In the genomic region with DNA sequence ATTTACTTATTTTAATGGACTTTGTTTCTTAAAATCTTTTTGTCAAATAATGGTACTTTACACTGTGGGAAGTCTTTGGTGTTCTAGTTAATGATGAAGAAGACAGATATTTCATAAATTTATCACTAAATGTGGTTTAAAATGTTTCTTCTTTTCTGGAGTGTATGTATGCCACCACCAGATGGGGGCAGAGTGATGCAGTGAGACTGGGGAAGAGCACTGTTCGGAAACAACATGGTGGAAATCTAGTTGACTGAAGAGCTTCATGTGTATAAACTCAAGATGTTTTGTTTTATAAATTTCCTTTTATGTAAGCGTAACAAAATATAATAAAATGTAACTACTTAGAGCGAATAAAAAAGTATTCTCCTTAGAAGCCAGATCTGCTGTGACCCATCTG, we compare ENCODE assay signal across 11 cellular contexts.
DNase-seq lines count a peak whose midpoint lies in the region; ATAC-seq and TF ChIP-seq lines count a peak whose summit lies in the region.
"Had no signal": no experiment of that assay in that cellular context is flagged by ENCODE, and none has a peak within 500 bp of the region (broad histone marks: within the 10 kb centered on the region; RNA-seq: fewer than 3 reads in every experiment).

No MANE protein-coding gene starts in this region.

- no peak overlapping the region for H3K27ac Mint-ChIP-seq in neural crest cell (ENCODE audit: unreplicated experiment)
- H3K27ac Mint-ChIP-seq in activated T-cell treated with anti-CD3 and anti-CD28 coated beads, Interleukin-2, amount 50 U/mL, for 72 hours, result no peak overlapping the region
- H3K27ac Mint-ChIP-seq: activated naive CD8-positive, alpha-beta T cell; B cell had no signal

- DNase-seq in DMS53 (lab: John Stamatoyannopoulos, UW) (peak; percentile 54), DMS53 treated with DMSO at 0.1 percent for 48 hours (lab: John Stamatoyannopoulos, UW; ENCODE audit: unreplicated experiment) (no peak), NAMALWA (ENCODE audit: low spot score) (peak; percentile 43), astrocyte of the hippocampus (ENCODE audit: low read depth, low spot score) (peak; percentile 44), neural crest cell (ENCODE audit: low read depth, low spot score) (no peak)
- DNase-seq in activated T-cell treated with anti-CD3 and anti-CD28 coated beads, Interleukin-2, amount 50 U/mL, for 72 hours, result no peak
- no peak for DNase-seq in activated CD4-positive, alpha-beta T cell treated with anti-CD3 and anti-CD28 coated beads, Interleukin-2, amount 50 U/mL, for 4 hours
- no peak for DNase-seq in stimulated activated CD8-positive, alpha-beta memory T cell treated with anti-CD3 and anti-CD28 coated beads, Interleukin-4, amount 100 ng/mL, for 48 hours
- DNase-seq: psoas muscle had no signal

- peak; percentile 67 for TF ChIP-seq CTCF in neural crest cell (conservative IDR thresholded peaks at IDR 0.05)

- H3K4me3 Mint-ChIP-seq in neural crest cell, result no peak overlapping the region
- no peak overlapping the region for H3K4me3 Mint-ChIP-seq in activated T-cell treated with anti-CD3 and anti-CD28 coated beads, Interleukin-2, amount 50 U/mL, for 72 hours
- H3K4me3 Mint-ChIP-seq: activated naive CD8-positive, alpha-beta T cell; B cell had no signal

- ATAC-seq in activated T-cell treated with anti-CD3 and anti-CD28 coated beads, Interleukin-2, amount 50 U/mL, for 72 hours (replicated peaks in 1 of 2), result no peak
- ATAC-seq: psoas muscle had no signal

- H3K27me3 Mint-ChIP-seq in neural crest cell (ENCODE audit: low read depth), result no peaks in the 10 kb centered on the region
- no peaks in the 10 kb centered on the region for H3K27me3 Mint-ChIP-seq in activated T-cell treated with anti-CD3 and anti-CD28 coated beads, Interleukin-2, amount 50 U/mL, for 72 hours (ENCODE audit: low read depth)
- H3K27me3 Mint-ChIP-seq: B cell had no signal

- H3K4me1 Mint-ChIP-seq in neural crest cell, result no peaks in the 10 kb centered on the region
- no peaks in the 10 kb centered on the region for H3K4me1 Mint-ChIP-seq in activated T-cell treated with anti-CD3 and anti-CD28 coated beads, Interleukin-2, amount 50 U/mL, for 72 hours (ENCODE audit: low read depth)
- H3K4me1 Mint-ChIP-seq: B cell had no signal

- H3K36me3 Mint-ChIP-seq in neural crest cell (ENCODE audit: low read depth), result peaks cover 11% of the 10 kb centered on the region
- H3K36me3 Mint-ChIP-seq in activated T-cell treated with anti-CD3 and anti-CD28 coated beads, Interleukin-2, amount 50 U/mL, for 72 hours (ENCODE audit: insufficient read depth in 2 of 2), result no peaks in the 10 kb centered on the region
- H3K36me3 Mint-ChIP-seq: activated naive CD8-positive, alpha-beta T cell had no signal

- peaks cover 22% of the 10 kb centered on the region for H3K9me3 Mint-ChIP-seq in neural crest cell
- peaks cover 0 to 4% of the 10 kb centered on the region in 2 donors for H3K9me3 Mint-ChIP-seq in activated T-cell treated with anti-CD3 and anti-CD28 coated beads, Interleukin-2, amount 50 U/mL, for 72 hours

Comparison
In these comparisons a context has a peak if more than half of its experiments do, and no peak if none do; other contexts are left out.
1. DNase-seq: peak in DMS53 (single experiment), NAMALWA (single experiment) and astrocyte of the hippocampus (single experiment); none in DMS53 treated with DMSO at 0.1 percent for 48 hours (single experiment), neural crest cell (single experiment), activated T-cell treated with anti-CD3 and anti-CD28 coated beads, Interleukin-2, amount 50 U/mL, for 72 hours (0 of 2), activated CD4-positive, alpha-beta T cell treated with anti-CD3 and anti-CD28 coated beads, Interleukin-2, amount 50 U/mL, for 4 hours (0 of 2) and stimulated activated CD8-positive, alpha-beta memory T cell treated with anti-CD3 and anti-CD28 coated beads, Interleukin-4, amount 100 ng/mL, for 48 hours (single experiment).